Comparison of ENCODE assay signal across 1 cellular context in the genomic region with DNA sequence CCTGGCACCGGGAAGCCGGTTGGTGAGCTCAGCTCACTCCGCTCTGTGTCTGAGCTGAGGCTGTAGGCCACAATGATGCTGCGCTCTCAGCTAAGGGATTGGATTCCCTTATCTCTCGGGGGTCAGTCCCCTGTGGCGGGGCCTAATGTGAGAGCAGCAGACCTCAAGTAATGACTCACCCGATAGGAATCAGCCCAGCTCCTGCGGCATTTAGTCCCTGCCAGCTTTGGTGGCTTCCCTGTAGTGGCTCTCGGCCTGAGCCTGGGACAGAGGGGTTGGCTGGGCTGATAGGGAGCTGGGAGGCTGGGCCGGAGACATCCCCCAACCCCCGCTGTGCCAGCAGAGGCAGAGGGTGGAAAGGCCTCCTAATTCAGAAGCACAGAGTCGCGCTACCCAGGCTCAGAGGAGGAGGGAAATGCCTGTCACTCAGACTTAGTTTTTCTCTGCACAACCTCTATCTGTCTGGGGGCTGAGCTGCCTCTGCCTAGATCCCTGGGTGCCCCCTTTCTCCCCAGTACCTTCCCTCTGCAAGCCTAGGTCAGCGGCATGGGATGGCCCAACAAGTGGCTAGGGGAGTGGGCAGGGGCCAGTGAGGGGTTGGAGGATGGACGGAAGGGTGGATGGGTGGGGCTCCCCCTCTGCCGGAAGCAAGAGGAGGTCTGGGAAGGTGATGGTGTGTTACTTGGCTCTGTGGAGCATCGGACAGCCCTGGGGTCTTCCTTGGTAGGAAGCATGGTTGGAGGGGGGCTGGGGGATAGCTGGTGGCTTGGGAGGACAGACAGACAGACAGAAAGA.
TF ChIP-seq lines count a peak whose summit lies in the region.

No MANE protein-coding gene starts in this region.

TF ChIP-seq in H1, 55 proteins besides CTCF, POLR2A, EP300 and RAD21 (continued from another document):
- TF ChIP-seq, protein P1, sequence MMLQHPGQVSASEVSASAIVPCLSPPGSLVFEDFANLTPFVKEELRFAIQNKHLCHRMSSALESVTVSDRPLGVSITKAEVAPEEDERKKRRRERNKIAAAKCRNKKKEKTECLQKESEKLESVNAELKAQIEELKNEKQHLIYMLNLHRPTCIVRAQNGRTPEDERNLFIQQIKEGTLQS (IDR thresholded peaks at IDR 0.05; ENCODE audit: insufficient read depth, low read depth, low read length) = 0 out of 2 replicates have a peak, but pooled peaks have one; percentile 15
- TF ChIP-seq JUND (IDR thresholded peaks at IDR 0.05; ENCODE audit: low read length) = peak; percentile 97
